ENCODE assay signal across 1 cellular context in the genomic region with DNA sequence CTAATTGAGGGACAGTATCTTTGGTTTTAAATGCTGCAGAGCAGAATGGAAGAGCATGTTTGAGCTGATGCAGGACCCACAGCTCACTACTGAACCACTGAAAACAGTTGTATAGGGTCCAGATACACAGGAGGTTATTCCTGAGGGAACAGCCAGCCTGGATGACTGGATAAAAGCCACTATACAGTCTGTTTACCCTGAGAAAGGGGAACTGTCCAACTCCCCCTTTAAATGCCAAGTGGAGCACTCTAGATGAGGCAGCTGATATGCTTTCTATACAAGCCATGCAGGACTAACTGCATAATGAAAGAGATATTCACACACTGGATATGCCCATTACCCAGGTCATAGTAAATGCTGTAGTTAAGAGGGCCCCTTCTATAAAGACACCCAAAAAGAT.
TF ChIP-seq lines count a peak whose summit lies in the region.

No MANE protein-coding gene starts in this region.

TF ChIP-seq in K562, 482 proteins besides CTCF, POLR2A, EP300 and RAD21 (continued from another document):
- TF ChIP-seq, protein P1, sequence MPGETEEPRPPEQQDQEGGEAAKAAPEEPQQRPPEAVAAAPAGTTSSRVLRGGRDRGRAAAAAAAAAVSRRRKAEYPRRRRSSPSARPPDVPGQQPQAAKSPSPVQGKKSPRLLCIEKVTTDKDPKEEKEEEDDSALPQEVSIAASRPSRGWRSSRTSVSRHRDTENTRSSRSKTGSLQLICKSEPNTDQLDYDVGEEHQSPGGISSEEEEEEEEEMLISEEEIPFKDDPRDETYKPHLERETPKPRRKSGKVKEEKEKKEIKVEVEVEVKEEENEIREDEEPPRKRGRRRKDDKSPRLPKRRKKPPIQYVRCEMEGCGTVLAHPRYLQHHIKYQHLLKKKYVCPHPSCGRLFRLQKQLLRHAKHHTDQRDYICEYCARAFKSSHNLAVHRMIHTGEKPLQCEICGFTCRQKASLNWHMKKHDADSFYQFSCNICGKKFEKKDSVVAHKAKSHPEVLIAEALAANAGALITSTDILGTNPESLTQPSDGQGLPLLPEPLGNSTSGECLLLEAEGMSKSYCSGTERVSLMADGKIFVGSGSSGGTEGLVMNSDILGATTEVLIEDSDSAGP (CRISPR knock-in tag; IDR thresholded peaks at IDR 0.05) = no peak
- TF ChIP-seq L3MBTL2 (IDR thresholded peaks at IDR 0.05) = no peak
- no peak for TF ChIP-seq NRF1 (conservative IDR thresholded peaks at IDR 0.05 in 1 of 2, IDR thresholded peaks at IDR 0.05 in 1 of 2)
- TF ChIP-seq, protein P2, sequence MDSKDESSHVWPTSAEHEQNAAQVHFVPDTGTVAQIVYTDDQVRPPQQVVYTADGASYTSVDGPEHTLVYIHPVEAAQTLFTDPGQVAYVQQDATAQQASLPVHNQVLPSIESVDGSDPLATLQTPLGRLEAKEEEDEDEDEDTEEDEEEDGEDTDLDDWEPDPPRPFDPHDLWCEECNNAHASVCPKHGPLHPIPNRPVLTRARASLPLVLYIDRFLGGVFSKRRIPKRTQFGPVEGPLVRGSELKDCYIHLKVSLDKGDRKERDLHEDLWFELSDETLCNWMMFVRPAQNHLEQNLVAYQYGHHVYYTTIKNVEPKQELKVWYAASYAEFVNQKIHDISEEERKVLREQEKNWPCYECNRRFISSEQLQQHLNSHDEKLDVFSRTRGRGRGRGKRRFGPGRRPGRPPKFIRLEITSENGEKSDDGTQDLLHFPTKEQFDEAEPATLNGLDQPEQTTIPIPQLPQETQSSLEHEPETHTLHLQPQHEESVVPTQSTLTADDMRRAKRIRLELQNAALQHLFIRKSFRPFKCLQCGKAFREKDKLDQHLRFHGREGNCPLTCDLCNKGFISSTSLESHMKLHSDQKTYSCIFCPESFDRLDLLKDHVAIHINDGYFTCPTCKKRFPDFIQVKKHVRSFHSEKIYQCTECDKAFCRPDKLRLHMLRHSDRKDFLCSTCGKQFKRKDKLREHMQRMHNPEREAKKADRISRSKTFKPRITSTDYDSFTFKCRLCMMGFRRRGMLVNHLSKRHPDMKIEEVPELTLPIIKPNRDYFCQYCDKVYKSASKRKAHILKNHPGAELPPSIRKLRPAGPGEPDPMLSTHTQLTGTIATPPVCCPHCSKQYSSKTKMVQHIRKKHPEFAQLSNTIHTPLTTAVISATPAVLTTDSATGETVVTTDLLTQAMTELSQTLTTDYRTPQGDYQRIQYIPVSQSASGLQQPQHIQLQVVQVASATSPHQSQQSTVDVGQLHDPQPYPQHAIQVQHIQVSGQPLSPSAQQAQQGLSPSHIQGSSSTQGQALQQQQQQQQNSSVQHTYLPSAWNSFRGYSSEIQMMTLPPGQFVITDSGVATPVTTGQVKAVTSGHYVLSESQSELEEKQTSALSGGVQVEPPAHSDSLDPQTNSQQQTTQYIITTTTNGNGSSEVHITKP (IDR thresholded peaks at IDR 0.05; ENCODE audit: partially characterized antibody) = peak; percentile 77
- no peak for TF ChIP-seq CEBPG (CRISPR knock-in tag; IDR thresholded peaks at IDR 0.05)
- TF ChIP-seq CEBPG (tag; conservative IDR thresholded peaks at IDR 0.05 in 1 of 2, IDR thresholded peaks at IDR 0.05 in 1 of 2) = no peak
- TF ChIP-seq, protein P3, sequence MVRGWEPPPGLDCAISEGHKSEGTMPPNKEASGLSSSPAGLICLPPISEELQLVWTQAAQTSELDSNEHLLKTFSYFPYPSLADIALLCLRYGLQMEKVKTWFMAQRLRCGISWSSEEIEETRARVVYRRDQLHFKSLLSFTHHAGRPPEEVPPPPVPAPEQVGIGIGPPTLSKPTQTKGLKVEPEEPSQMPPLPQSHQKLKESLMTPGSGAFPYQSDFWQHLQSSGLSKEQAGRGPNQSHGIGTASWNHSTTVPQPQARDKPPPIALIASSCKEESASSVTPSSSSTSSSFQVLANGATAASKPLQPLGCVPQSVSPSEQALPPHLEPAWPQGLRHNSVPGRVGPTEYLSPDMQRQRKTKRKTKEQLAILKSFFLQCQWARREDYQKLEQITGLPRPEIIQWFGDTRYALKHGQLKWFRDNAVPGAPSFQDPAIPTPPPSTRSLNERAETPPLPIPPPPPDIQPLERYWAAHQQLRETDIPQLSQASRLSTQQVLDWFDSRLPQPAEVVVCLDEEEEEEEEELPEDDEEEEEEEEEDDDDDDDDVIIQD (CRISPR knock-in tag; IDR thresholded peaks at IDR 0.05) = no peak
- TF ChIP-seq, protein P4, sequence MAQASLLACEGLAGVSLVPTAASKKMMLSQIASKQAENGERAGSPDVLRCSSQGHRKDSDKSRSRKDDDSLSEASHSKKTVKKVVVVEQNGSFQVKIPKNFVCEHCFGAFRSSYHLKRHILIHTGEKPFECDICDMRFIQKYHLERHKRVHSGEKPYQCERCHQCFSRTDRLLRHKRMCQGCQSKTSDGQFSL (CRISPR knock-in tag; IDR thresholded peaks at IDR 0.05) = no peak
- TF ChIP-seq, protein P4 (tag; IDR thresholded peaks at IDR 0.05) = no peak
- no peak for TF ChIP-seq SRSF9 (IDR thresholded peaks at IDR 0.05; ENCODE audit: borderline replicate concordance, low read depth, low read length)
- TF ChIP-seq CC2D1A (IDR thresholded peaks at IDR 0.05) = no peak
- TF ChIP-seq DIDO1 (tag; IDR thresholded peaks at IDR 0.05; ENCODE audit: low read depth) = no peak
- no peak for TF ChIP-seq ZNF134 (CRISPR knock-in tag; conservative IDR thresholded peaks at IDR 0.05)
- TF ChIP-seq ZNF644 (tag; IDR thresholded peaks at IDR 0.05; ENCODE audit: low read depth) = no peak
- no peak for TF ChIP-seq PHTF2 (CRISPR knock-in tag; IDR thresholded peaks at IDR 0.05)
- no peak for TF ChIP-seq EGR1 (conservative IDR thresholded peaks at IDR 0.05)
- no peak for TF ChIP-seq ZNF707 (CRISPR knock-in tag; conservative IDR thresholded peaks at IDR 0.05)
- no peak for TF ChIP-seq ZNF316 (IDR thresholded peaks at IDR 0.05)
- peak; percentile 76; the same call in 1 of the 2 replicates for TF ChIP-seq SPI1 (IDR thresholded peaks at IDR 0.05; ENCODE audit: borderline replicate concordance, low read depth, low read length)
- TF ChIP-seq, protein P5, sequence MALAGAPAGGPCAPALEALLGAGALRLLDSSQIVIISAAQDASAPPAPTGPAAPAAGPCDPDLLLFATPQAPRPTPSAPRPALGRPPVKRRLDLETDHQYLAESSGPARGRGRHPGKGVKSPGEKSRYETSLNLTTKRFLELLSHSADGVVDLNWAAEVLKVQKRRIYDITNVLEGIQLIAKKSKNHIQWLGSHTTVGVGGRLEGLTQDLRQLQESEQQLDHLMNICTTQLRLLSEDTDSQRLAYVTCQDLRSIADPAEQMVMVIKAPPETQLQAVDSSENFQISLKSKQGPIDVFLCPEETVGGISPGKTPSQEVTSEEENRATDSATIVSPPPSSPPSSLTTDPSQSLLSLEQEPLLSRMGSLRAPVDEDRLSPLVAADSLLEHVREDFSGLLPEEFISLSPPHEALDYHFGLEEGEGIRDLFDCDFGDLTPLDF (CRISPR knock-in tag; IDR thresholded peaks at IDR 0.05) = no peak
- TF ChIP-seq, protein P6, sequence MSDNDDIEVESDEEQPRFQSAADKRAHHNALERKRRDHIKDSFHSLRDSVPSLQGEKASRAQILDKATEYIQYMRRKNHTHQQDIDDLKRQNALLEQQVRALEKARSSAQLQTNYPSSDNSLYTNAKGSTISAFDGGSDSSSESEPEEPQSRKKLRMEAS (CRISPR knock-in tag; IDR thresholded peaks at IDR 0.05) = no peak
- no peak for TF ChIP-seq FOS (IDR thresholded peaks at IDR 0.05; ENCODE audit: extremely low read depth, insufficient read length)
TF ChIP-seq in K562: peak in this region for 3.
